ENCODE assay signal across 25 cellular contexts in the genomic region with DNA sequence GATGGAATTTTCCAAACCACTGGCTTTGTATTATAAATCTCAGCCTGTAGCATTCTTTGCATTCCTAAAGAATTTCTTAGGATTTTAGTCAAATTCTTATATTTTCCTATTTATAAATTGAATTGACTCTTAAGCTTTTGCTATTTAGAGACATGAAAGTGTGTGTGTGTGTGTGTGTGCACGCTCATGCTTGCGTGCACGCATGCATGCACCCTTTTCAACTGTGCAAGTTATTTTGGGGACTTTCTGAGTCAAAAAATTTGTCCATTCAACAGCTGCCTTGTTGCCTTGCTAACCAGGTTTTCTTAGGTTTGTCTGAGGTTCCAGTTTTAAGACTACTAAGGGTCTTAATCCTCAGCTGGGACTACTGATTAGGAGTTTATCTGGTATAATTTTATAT. TPM values are rescaled to one million over a fixed set of nuclear protein-coding genes. Genes with fewer than 3 reads are reported as not detected.
DNase-seq lines count a peak whose midpoint lies in the region; ATAC-seq and TF ChIP-seq lines count a peak whose summit lies in the region.
"Had no signal": no experiment of that assay in that cellular context is flagged by ENCODE, and none has a peak within 500 bp of the region (broad histone marks: within the 10 kb centered on the region; RNA-seq: fewer than 3 reads in every experiment).

No MANE protein-coding gene starts in this region.

- H4K20me1 ChIP-seq in OCI-LY7 (ENCODE audit: insufficient read depth, low read length): no peaks in the 10 kb centered on the region

- H3K79me2 ChIP-seq in OCI-LY7 (ENCODE audit: insufficient read depth, low read depth, low read length): no peaks in the 10 kb centered on the region
- H3K79me2 ChIP-seq: parathyroid adenoma had no signal

- intact Hi-C loops in OCI-LY7 (cut with micrococcal nuclease; ENCODE audit: unreplicated experiment) (no loop called here), prostate gland (cut with DNase I) (no loop called here)

- 93% methylated on average over 3 of the region's 3 CpGs for WGBS in prostate gland

- H3K27ac ChIP-seq in OCI-LY7 (ENCODE audit: low read depth, low read length, poor library complexity, severe bottlenecking) (no peak overlapping the region), prostate gland (no peak overlapping the region)
- H3K27ac ChIP-seq: heart right ventricle, parathyroid adenoma, right lobe of liver, WERI-Rb-1 had no signal

- H3K36me3 ChIP-seq in OCI-LY7 (ENCODE audit: insufficient read depth, low read length) (peaks cover 93% of the 10 kb centered on the region), prostate gland (no peaks in the 10 kb centered on the region)

- CTCF ChIA-PET in OCI-LY7 (lab: Charles Lee; ENCODE audit: unreplicated experiment): no interaction called here

- no peaks in the 10 kb centered on the region for H3K27me3 ChIP-seq in prostate gland (replicated peaks; ENCODE audit: insufficient read depth)
- H3K27me3 ChIP-seq: heart right ventricle, right lobe of liver had no signal

- peak; percentile 9 for DNase-seq in GM03348 (ENCODE audit: low spot score)
- peak; percentile 11 for DNase-seq in OCI-LY7 (ENCODE audit: low spot score)
- DNase-seq in DMS153 (lab: John Stamatoyannopoulos, UW): no peak
- no peak for DNase-seq in prostate gland (ENCODE audit: low spot score)
- DNase-seq in HUDEP-2 (lab: John Stamatoyannopoulos, UW; ENCODE audit: unreplicated experiment in 76 of 76): no peak
- DNase-seq: activated CD4-positive, alpha-beta T cell treated with anti-CD3 and anti-CD28 coated beads, Interleukin-2, amount 10 ng/mL, durations not matched to agents 7 days and 5 days; activated CD8-positive, alpha-beta memory T cell treated with anti-CD3 and anti-CD28 coated beads, Interleukin-2, amount 10 ng/mL, durations not matched to agents 7 days and 5 days; Caco-2; DND-41; heart right ventricle; KBM-7; naive thymus-derived CD4-positive, alpha-beta T cell; NCI-H1694; NCI-H2171; NCI-H526; right lobe of liver; SK-N-SH; trophoblast cell; WERI-Rb-1 had no signal

- H3K4me2 ChIP-seq in OCI-LY7 (ENCODE audit: low read length): no peak overlapping the region
- H3K4me2 ChIP-seq: SK-N-SH had no signal

- peak; percentile 70 for ATAC-seq in GM18909 (IDR thresholded peaks at IDR 0.05; ENCODE audit: poor library complexity, unreplicated experiment)
- peak; percentile 71 for ATAC-seq in HG02623 (IDR thresholded peaks at IDR 0.05; ENCODE audit: unreplicated experiment)
- no peak for ATAC-seq in HG02973 (IDR thresholded peaks at IDR 0.05; ENCODE audit: unreplicated experiment)
- ATAC-seq: activated CD8-positive, alpha-beta memory T cell treated with anti-CD3 and anti-CD28 coated beads, Interleukin-2, amount 10 ng/mL, durations not matched to agents 7 days and 5 days; HCT116; heart right ventricle; left lobe of liver; naive thymus-derived CD4-positive, alpha-beta T cell; right lobe of liver had no signal

- H3K4me1 ChIP-seq in OCI-LY7 (ENCODE audit: insufficient read depth, low read length, poor library complexity, severe bottlenecking) (peaks cover 24% of the 10 kb centered on the region), prostate gland (replicated peaks) (no peaks in the 10 kb centered on the region)
- H3K4me1 ChIP-seq: Caco-2, parathyroid adenoma, right lobe of liver had no signal

- H3K9me3 ChIP-seq in OCI-LY7 (ENCODE audit: low read length) (no peaks in the 10 kb centered on the region), prostate gland (no peaks in the 10 kb centered on the region)
- H3K9me3 ChIP-seq: Caco-2, heart right ventricle, right lobe of liver, SK-N-SH had no signal

- no peak for TF ChIP-seq CTCF in OCI-LY7 (conservative IDR thresholded peaks at IDR 0.05; ENCODE audit: low read length)
- TF ChIP-seq CTCF in prostate gland (IDR thresholded peaks at IDR 0.05): no peak

- no peaks in the 10 kb centered on the region for H3K9me2 ChIP-seq in OCI-LY7 (ENCODE audit: insufficient read depth, low read length)
- H3K9me2 ChIP-seq: SK-N-SH had no signal

- TF ChIP-seq POLR2A in prostate gland (IDR thresholded peaks at IDR 0.05): no peak

- POLR2A ChIA-PET in OCI-LY7 (lab: Charles Lee): interaction anchor here (1.0 to 1.6 kb wide), 2 partner anchors 12 to 16 kb away, joined by 3 to 6 read pairs; no protein-coding TSS in a partner anchor

- BruUV-seq in OCI-LY7 (replicated peaks; lab: Mats Ljungman, UMichigan): no TSS peak

- no peak overlapping the region for H2AFZ ChIP-seq in OCI-LY7 (ENCODE audit: low read length)
- H2AFZ ChIP-seq: parathyroid adenoma had no signal

- H3K4me3 ChIP-seq in OCI-LY7 (ENCODE audit: low read depth, low read length, poor library complexity, severe bottlenecking) (no peak overlapping the region), prostate gland (no peak overlapping the region)
- H3K4me3 ChIP-seq: heart right ventricle, right lobe of liver had no signal

RNA-seq across cellular contexts. Expression of a gene that starts 42.6 kb away (rescaled TPM):
- total RNA-seq in OCI-LY7 (2014; rRNA removed; shearing (Covaris generic)): 41.9 and 70.4 TPM in 2 replicates
- total RNA-seq in OCI-LY7 (2022) (59.0 and 67.2 TPM in 2 replicates), prostate gland (10 to 100 TPM; 39.0 to 60.3 TPM)

Comparison
In these comparisons a context has a peak if more than half of its experiments do, and no peak if none do; other contexts are left out.
1. DNase-seq: peak in GM03348 (single experiment) and OCI-LY7 (single experiment); none in DMS153 (single experiment), prostate gland (single experiment) and HUDEP-2 (0 of 76).